Comparison of ENCODE assay signal across 1 cellular context in the genomic region with DNA sequence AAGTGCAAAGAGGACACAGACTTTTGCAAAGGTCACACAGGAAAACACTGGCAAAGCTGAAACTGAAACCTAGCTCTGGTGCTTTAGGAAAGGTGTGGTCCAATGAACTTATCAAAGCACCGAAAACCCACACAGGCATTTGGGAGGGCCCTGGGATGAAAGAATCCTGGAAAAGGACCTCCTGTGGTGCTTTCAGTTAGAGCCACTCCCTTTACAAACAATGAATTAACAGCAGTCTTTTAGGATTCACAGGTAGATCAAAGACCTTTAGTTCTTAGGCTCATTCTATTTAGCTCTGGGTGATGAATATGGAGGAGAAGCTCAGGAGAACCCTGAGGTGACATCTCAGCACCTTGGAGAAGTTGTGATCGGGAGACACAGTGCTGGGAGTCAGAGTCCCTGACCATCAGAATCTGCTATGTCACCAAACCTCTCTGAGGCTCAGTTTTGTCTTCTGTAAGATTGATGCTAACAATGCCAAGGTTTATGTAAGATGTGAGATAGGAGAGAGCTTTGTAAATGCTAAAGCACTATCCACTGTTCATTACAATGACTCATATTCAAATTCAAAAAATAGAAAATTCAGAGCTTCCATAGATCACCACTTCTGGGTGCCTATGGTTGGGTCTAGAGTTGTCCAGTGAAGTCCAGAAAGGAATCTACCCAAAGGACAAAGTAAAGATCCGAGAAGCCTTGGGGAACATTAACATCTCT.
TF ChIP-seq lines count a peak whose summit lies in the region.

No MANE protein-coding gene starts in this region.

TF ChIP-seq in GM12878, 131 proteins besides CTCF, POLR2A, EP300 and RAD21:
- TF ChIP-seq ESRRA (IDR thresholded peaks at IDR 0.05; ENCODE audit: low read length), result no peak
- TF ChIP-seq, protein P1, sequence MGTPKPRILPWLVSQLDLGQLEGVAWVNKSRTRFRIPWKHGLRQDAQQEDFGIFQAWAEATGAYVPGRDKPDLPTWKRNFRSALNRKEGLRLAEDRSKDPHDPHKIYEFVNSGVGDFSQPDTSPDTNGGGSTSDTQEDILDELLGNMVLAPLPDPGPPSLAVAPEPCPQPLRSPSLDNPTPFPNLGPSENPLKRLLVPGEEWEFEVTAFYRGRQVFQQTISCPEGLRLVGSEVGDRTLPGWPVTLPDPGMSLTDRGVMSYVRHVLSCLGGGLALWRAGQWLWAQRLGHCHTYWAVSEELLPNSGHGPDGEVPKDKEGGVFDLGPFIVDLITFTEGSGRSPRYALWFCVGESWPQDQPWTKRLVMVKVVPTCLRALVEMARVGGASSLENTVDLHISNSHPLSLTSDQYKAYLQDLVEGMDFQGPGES (IDR thresholded peaks at IDR 0.05), result no peak
- TF ChIP-seq SREBF2 (IDR thresholded peaks at IDR 0.05; ENCODE audit: low read length), result no peak
- TF ChIP-seq CBFB (IDR thresholded peaks at IDR 0.05; ENCODE audit: low read depth), result no peak
- TF ChIP-seq RB1 (IDR thresholded peaks at IDR 0.05; ENCODE audit: borderline replicate concordance), result no peak
- TF ChIP-seq, protein P2, sequence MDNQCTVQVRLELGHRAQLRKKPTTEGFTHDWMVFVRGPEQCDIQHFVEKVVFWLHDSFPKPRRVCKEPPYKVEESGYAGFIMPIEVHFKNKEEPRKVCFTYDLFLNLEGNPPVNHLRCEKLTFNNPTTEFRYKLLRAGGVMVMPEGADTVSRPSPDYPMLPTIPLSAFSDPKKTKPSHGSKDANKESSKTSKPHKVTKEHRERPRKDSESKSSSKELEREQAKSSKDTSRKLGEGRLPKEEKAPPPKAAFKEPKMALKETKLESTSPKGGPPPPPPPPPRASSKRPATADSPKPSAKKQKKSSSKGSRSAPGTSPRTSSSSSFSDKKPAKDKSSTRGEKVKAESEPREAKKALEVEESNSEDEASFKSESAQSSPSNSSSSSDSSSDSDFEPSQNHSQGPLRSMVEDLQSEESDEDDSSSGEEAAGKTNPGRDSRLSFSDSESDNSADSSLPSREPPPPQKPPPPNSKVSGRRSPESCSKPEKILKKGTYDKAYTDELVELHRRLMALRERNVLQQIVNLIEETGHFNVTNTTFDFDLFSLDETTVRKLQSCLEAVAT (IDR thresholded peaks at IDR 0.05), result no peak
- no peak for TF ChIP-seq BCL11A (IDR thresholded peaks at IDR 0.05; ENCODE audit: low read depth, low read length)
- TF ChIP-seq CHD2 (IDR thresholded peaks at IDR 0.05; ENCODE audit: borderline replicate concordance, low read depth, low read length), result no peak
